In genomic region chr2:231191896-231192872, GRCh38 we compare ENCODE assay signal across 8 cellular contexts. TPM values are rescaled to one million over a fixed set of nuclear protein-coding genes. Genes with fewer than 3 reads are reported as not detected.
DNase-seq lines count a peak whose midpoint lies in the region; ATAC-seq and TF ChIP-seq lines count a peak whose summit lies in the region.

No MANE protein-coding gene starts in this region.

- H3K4me1 ChIP-seq in left lung (peaks cover 4 to 15% of the 10 kb centered on the region in 2 donors), uterus (peaks cover 0 to 4% of the 10 kb centered on the region in 2 donors)

- H3K36me3 ChIP-seq in MG63 (no peaks in the 10 kb centered on the region), brain microvascular endothelial cell (replicated peaks) (no peaks in the 10 kb centered on the region), left lung (no peaks in the 10 kb centered on the region), uterus (no peaks in the 10 kb centered on the region)

- TF ChIP-seq POLR2A in uterus (IDR thresholded peaks at IDR 0.05) = peak in 1 of 2 donors; percentile 22

- intact Hi-C loops in left lung (cut with DNase I) (no loop called here), uterus (cut with DNase I; ENCODE audit: low total_unique reads) (loop anchor here (2.0 kb wide), 1 partner anchor 87 kb away; no protein-coding TSS in a partner anchor)

- H3K27ac ChIP-seq in brain microvascular endothelial cell (no peak overlapping the region), left lung (peak overlapping the region in 1 of 2 donors; percentile 91), uterus (peak overlapping the region; percentile 98)

- peak; percentile 88 for DNase-seq in AG20443 (ENCODE audit: low spot score)
- peak; percentile 45 for DNase-seq in MG63
- peak; percentile 82 for DNase-seq in brain microvascular endothelial cell
- peak in 1 of 2 donors; percentile 78 for DNase-seq in left lung
- peak; percentile 94 to 96 for DNase-seq in uterus
- no peak for DNase-seq in stimulated activated naive CD8-positive, alpha-beta T cell treated with anti-CD3 and anti-CD28 coated beads, Interleukin-15, Interleukin-2, amounts not matched to agents 100 U/mL and 50 U/mL, for 24 hours
- DNase-seq in OCI-M2 (lab: John Stamatoyannopoulos, UW; ENCODE audit: unreplicated experiment) = no peak

- TF ChIP-seq CTCF in brain microvascular endothelial cell (IDR thresholded peaks at IDR 0.05; ENCODE audit: low read depth, low read length, missing control alignments) (peak; percentile 91), left lung (IDR thresholded peaks at IDR 0.05) (peak; percentile 32 to 34), uterus (IDR thresholded peaks at IDR 0.05) (peak; percentile 77 to 92 (median 82))

- H3K4me3 ChIP-seq in MG63 = no peak overlapping the region
- H3K4me3 ChIP-seq in brain microvascular endothelial cell (ENCODE audit: low read depth, low read length) = no peak overlapping the region
- H3K4me3 ChIP-seq in left lung = no peak overlapping the region
- no peak overlapping the region for H3K4me3 ChIP-seq in uterus

- in situ Hi-C loops in brain microvascular endothelial cell (cut with HindIII; ENCODE audit: low pct_ligation_motif_present, low sequenced_read_pairs) = no loop called here

- H3K9me3 ChIP-seq in MG63 (no peaks in the 10 kb centered on the region), left lung (no peaks in the 10 kb centered on the region), uterus (no peaks in the 10 kb centered on the region)

- ATAC-seq in left lung (peak; percentile 46), HG03565 (IDR thresholded peaks at IDR 0.05; ENCODE audit: unreplicated experiment) (no peak)
- no peak for ATAC-seq in stimulated activated naive CD8-positive, alpha-beta T cell treated with anti-CD3 and anti-CD28 coated beads, Interleukin-15, Interleukin-2, amounts not matched to agents 100 U/mL and 50 U/mL, for 24 hours

- no peaks in the 10 kb centered on the region for H3K27me3 ChIP-seq in MG63
- H3K27me3 ChIP-seq in brain microvascular endothelial cell (replicated peaks) = no peaks in the 10 kb centered on the region
- peaks cover 0 to 13% of the 10 kb centered on the region in 2 donors for H3K27me3 ChIP-seq in left lung
- H3K27me3 ChIP-seq in uterus = no peaks in the 10 kb centered on the region

RNA-seq across cellular contexts. Expression of gene ARMC9, which starts 6.2 kb away (rescaled TPM):
- total RNA-seq in MG63 (2014; rRNA removed; shearing (Covaris generic); ENCODE audit: low replicate concordance) = 15.2 and 51.5 TPM in 2 replicates
- 10 to 100 TPM; 35.8 to 40.6 TPM for total RNA-seq in left lung
- total RNA-seq in uterus = 10 to 100 TPM; 16.8 to 47.6 (median 39.3) TPM

Comparison
In these comparisons a context has a peak if more than half of its experiments do, and no peak if none do; other contexts are left out.
1. DNase-seq: peak in AG20443 (single experiment), MG63 (single experiment), brain microvascular endothelial cell (single experiment) and uterus (2 of 2); none in stimulated activated naive CD8-positive, alpha-beta T cell treated with anti-CD3 and anti-CD28 coated beads, Interleukin-15, Interleukin-2, amounts not matched to agents 100 U/mL and 50 U/mL, for 24 hours (single experiment) and OCI-M2 (single experiment).
2. CTCF ChIP-seq: peak in every context shown above with its lines; median percentile 91 in brain microvascular endothelial cell; 82 in uterus; 33 in left lung.